In the genomic region with DNA sequence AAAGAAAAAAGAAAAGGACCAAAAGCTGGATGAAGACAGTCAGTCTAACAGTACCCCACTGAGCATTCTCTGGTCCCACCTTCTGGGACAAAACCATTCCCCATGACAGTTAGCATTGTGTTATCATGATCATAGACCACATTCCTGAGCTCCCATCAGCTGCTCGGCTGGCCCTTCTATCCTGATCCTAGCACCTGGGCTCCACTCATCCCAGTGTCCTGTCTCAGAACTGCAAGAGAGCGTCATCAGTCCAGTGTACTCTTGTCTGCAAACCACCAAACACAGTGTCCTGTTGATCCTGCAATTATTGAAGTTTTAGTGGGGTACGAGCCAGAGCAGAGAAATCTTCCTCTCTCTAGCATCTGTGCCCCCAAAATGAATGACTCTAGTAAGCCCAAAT, we compare ENCODE assay signal across 22 cellular contexts. TPM values are rescaled to one million over a fixed set of nuclear protein-coding genes. Genes with fewer than 3 reads are reported as not detected.
A peak's percentile ranks its signal among the peaks of the same experiment; 100 is the strongest.
DNase-seq lines count a peak whose midpoint lies in the region; ATAC-seq and TF ChIP-seq lines count a peak whose summit lies in the region.
"Had no signal": no experiment of that assay in that cellular context is flagged by ENCODE, and none has a peak within 500 bp of the region (broad histone marks: within the 10 kb centered on the region; RNA-seq: fewer than 3 reads in every experiment).

No MANE protein-coding gene starts in this region.

- peak overlapping the region; percentile 40 for H3K27ac Mint-ChIP-seq in activated CD8-positive, alpha-beta T cell treated with anti-CD3 and anti-CD28 coated beads, Interleukin-2, amount 10 ng/mL, durations not matched to agents 7 days and 5 days
- no peak overlapping the region for H3K27ac Mint-ChIP-seq in activated CD8-positive, alpha-beta T cell treated with anti-CD3 and anti-CD28 coated beads for 36 hours

- TF ChIP-seq POLR2A in right lobe of liver (IDR thresholded peaks at IDR 0.05), result no peak

- peaks cover 4% of the 10 kb centered on the region for H3K36me3 Mint-ChIP-seq in activated CD8-positive, alpha-beta T cell treated with anti-CD3 and anti-CD28 coated beads, Interleukin-2, amount 10 ng/mL, durations not matched to agents 7 days and 5 days (ENCODE audit: low read depth)
- H3K36me3 Mint-ChIP-seq in activated CD8-positive, alpha-beta T cell treated with anti-CD3 and anti-CD28 coated beads for 36 hours (ENCODE audit: low read depth), result no peaks in the 10 kb centered on the region
- H3K36me3 Mint-ChIP-seq: CD4-positive, CD25-positive, alpha-beta regulatory T cell had no signal

- no peak overlapping the region for H3K4me3 Mint-ChIP-seq in activated CD8-positive, alpha-beta T cell treated with anti-CD3 and anti-CD28 coated beads, Interleukin-2, amount 10 ng/mL, durations not matched to agents 7 days and 5 days
- H3K4me3 Mint-ChIP-seq in activated CD8-positive, alpha-beta T cell treated with anti-CD3 and anti-CD28 coated beads for 36 hours, result no peak overlapping the region
- H3K4me3 Mint-ChIP-seq: CD4-positive, CD25-positive, alpha-beta regulatory T cell had no signal

- H3K4me1 ChIP-seq in foreskin keratinocyte (no peaks in the 10 kb centered on the region), right lobe of liver (peaks cover 0 to 18% (median 6%) of the 10 kb centered on the region in 4 donors), upper lobe of right lung (no peaks in the 10 kb centered on the region)
- H3K4me1 ChIP-seq: BE2C had no signal

- H3K27me3 ChIP-seq in foreskin keratinocyte (no peaks in the 10 kb centered on the region), right lobe of liver (no peaks in the 10 kb centered on the region), upper lobe of right lung (no peaks in the 10 kb centered on the region)

- 67% methylated on average over 1 of the region's 3 CpGs for WGBS in right lobe of liver (ENCODE audit: insufficient coverage, low coverage, low lambda C conversion rate, missing lambda C conversion rate)

- no peak for TF ChIP-seq CTCF in activated CD8-positive, alpha-beta T cell treated with anti-CD3 and anti-CD28 coated beads for 36 hours (IDR thresholded peaks at IDR 0.05)
- no peak for TF ChIP-seq CTCF in foreskin keratinocyte (conservative IDR thresholded peaks at IDR 0.05)
- peak in 1 of 4 donors; percentile 8 for TF ChIP-seq CTCF in right lobe of liver (IDR thresholded peaks at IDR 0.05)
- TF ChIP-seq CTCF in upper lobe of right lung (IDR thresholded peaks at IDR 0.05), result no peak

- DNase-seq in activated CD8-positive, alpha-beta T cell treated with anti-CD3 and anti-CD28 coated beads, Interleukin-2, amount 10 ng/mL, durations not matched to agents 7 days and 5 days, result no peak
- DNase-seq in activated CD8-positive, alpha-beta T cell treated with anti-CD3 and anti-CD28 coated beads for 36 hours, result no peak
- DNase-seq in foreskin keratinocyte, result no peak
- DNase-seq in right lobe of liver, result no peak
- no peak for DNase-seq in upper lobe of right lung
- DNase-seq in ecto neural progenitor cell (ENCODE audit: low spot score), result no peak
- DNase-seq in retina, result no peak
- DNase-seq: 8988T, BE2C, COR-L47, DMS 273 treated with DMSO at 0.1 percent for 48 hours, DND-41, NCI-H187, NCI-H226, NCI-H524, NCI-H82, OCI-M1, SHP77 had no signal

- H3K9me3 Mint-ChIP-seq in activated CD8-positive, alpha-beta T cell treated with anti-CD3 and anti-CD28 coated beads, Interleukin-2, amount 10 ng/mL, durations not matched to agents 7 days and 5 days (ENCODE audit: insufficient read depth), result no peaks in the 10 kb centered on the region
- no peaks in the 10 kb centered on the region for H3K9me3 Mint-ChIP-seq in activated CD8-positive, alpha-beta T cell treated with anti-CD3 and anti-CD28 coated beads for 36 hours

- no peak overlapping the region for H3K4me3 ChIP-seq in right lobe of liver
- H3K4me3 ChIP-seq in upper lobe of right lung, result no peak overlapping the region

- H3K9me3 ChIP-seq in right lobe of liver (no peaks in the 10 kb centered on the region), upper lobe of right lung (no peaks in the 10 kb centered on the region)
- H3K9me3 ChIP-seq: BE2C had no signal

- CTCF ChIA-PET in activated CD8-positive, alpha-beta T cell treated with anti-CD3 and anti-CD28 coated beads, Interleukin-2, amount 10 ng/mL, durations not matched to agents 7 days and 5 days (lab: Charles Lee), result no interaction called here
- CTCF ChIA-PET in activated CD8-positive, alpha-beta T cell treated with anti-CD3 and anti-CD28 coated beads for 36 hours (lab: Charles Lee), result no interaction called here

- H3K27me3 Mint-ChIP-seq in activated CD8-positive, alpha-beta T cell treated with anti-CD3 and anti-CD28 coated beads, Interleukin-2, amount 10 ng/mL, durations not matched to agents 7 days and 5 days (ENCODE audit: low read depth), result peaks cover 17% of the 10 kb centered on the region
- H3K27me3 Mint-ChIP-seq in activated CD8-positive, alpha-beta T cell treated with anti-CD3 and anti-CD28 coated beads for 36 hours, result peaks cover 9% of the 10 kb centered on the region
- H3K27me3 Mint-ChIP-seq: CD4-positive, CD25-positive, alpha-beta regulatory T cell had no signal

- POLR2A ChIA-PET in activated CD8-positive, alpha-beta T cell treated with anti-CD3 and anti-CD28 coated beads, Interleukin-2, amount 10 ng/mL, durations not matched to agents 7 days and 5 days (lab: Charles Lee), result no interaction called here
- POLR2A ChIA-PET in activated CD8-positive, alpha-beta T cell treated with anti-CD3 and anti-CD28 coated beads for 36 hours (lab: Charles Lee), result no interaction called here

- H3K27ac ChIP-seq in foreskin keratinocyte (no peak overlapping the region), right lobe of liver (no peak overlapping the region), upper lobe of right lung (no peak overlapping the region)
- H3K27ac ChIP-seq: KMS-11 had no signal

- peaks cover 41% of the 10 kb centered on the region for H3K4me1 Mint-ChIP-seq in activated CD8-positive, alpha-beta T cell treated with anti-CD3 and anti-CD28 coated beads, Interleukin-2, amount 10 ng/mL, durations not matched to agents 7 days and 5 days (ENCODE audit: low read depth)
- H3K4me1 Mint-ChIP-seq in activated CD8-positive, alpha-beta T cell treated with anti-CD3 and anti-CD28 coated beads for 36 hours (ENCODE audit: low read depth), result peaks cover 4% of the 10 kb centered on the region

- no peaks in the 10 kb centered on the region for H3K36me3 ChIP-seq in right lobe of liver
- H3K36me3 ChIP-seq in upper lobe of right lung, result no peaks in the 10 kb centered on the region
- H3K36me3 ChIP-seq: BE2C had no signal

- ATAC-seq in activated CD8-positive, alpha-beta T cell treated with anti-CD3 and anti-CD28 coated beads, Interleukin-2, amount 10 ng/mL, durations not matched to agents 7 days and 5 days, result no peak
- ATAC-seq in activated CD8-positive, alpha-beta T cell treated with anti-CD3 and anti-CD28 coated beads for 36 hours, result no peak
- ATAC-seq in foreskin keratinocyte (peak; percentile 52), right lobe of liver (peak; percentile 38 to 74 (median 58)), upper lobe of right lung (peak; percentile 25), GM19463 (IDR thresholded peaks at IDR 0.05; ENCODE audit: unreplicated experiment) (no peak)

- intact Hi-C loops in activated CD8-positive, alpha-beta T cell treated with anti-CD3 and anti-CD28 coated beads for 36 hours (cut with micrococcal nuclease), result no loop called here
- intact Hi-C loops in right lobe of liver (cut with DNase I) (loop anchor here in 1 of 2 donors (10.0 kb wide), 1 partner anchor 100 kb away; no protein-coding TSS in a partner anchor), upper lobe of right lung (cut with DNase I) (no loop called here)

RNA-seq across cellular contexts. Expression of gene TAAR1, which starts 16.0 kb away (rescaled TPM):
- total RNA-seq in activated CD8-positive, alpha-beta T cell treated with anti-CD3 and anti-CD28 coated beads, Interleukin-2, amount 10 ng/mL, durations not matched to agents 7 days and 5 days, result not detected
- total RNA-seq in activated CD8-positive, alpha-beta T cell treated with anti-CD3 and anti-CD28 coated beads for 36 hours, result not detected
- total RNA-seq in foreskin keratinocyte (not detected in 2 replicates), right lobe of liver (not detected), upper lobe of right lung (not detected)
- not detected in 2 replicates for polyA plus RNA-seq in foreskin keratinocyte
- total RNA-seq: CD4-positive, CD25-positive, alpha-beta regulatory T cell; HT-29 had no signal
- polyA plus RNA-seq: CD4-positive, CD25-positive, alpha-beta regulatory T cell had no signal

RNA-seq across cellular contexts. Expression of gene VNN1, which starts 38.9 kb away (rescaled TPM):
- total RNA-seq in activated CD8-positive, alpha-beta T cell treated with anti-CD3 and anti-CD28 coated beads, Interleukin-2, amount 10 ng/mL, durations not matched to agents 7 days and 5 days, result not detected
- not detected for total RNA-seq in activated CD8-positive, alpha-beta T cell treated with anti-CD3 and anti-CD28 coated beads for 36 hours
- total RNA-seq in foreskin keratinocyte (0.54 and 0.67 TPM in 2 replicates), right lobe of liver (100 to 1,000 TPM in 2 of 6 experiments, 10 to 100 TPM in 4; 21.6 to 364 (median 96.0) TPM), upper lobe of right lung (10.1 TPM)
- 0.55 and 0.61 TPM in 2 replicates for polyA plus RNA-seq in foreskin keratinocyte
- total RNA-seq: CD4-positive, CD25-positive, alpha-beta regulatory T cell had no signal

RNA-seq across cellular contexts. Expression of gene TAAR2, which starts 50.9 kb away (rescaled TPM):
- total RNA-seq in activated CD8-positive, alpha-beta T cell treated with anti-CD3 and anti-CD28 coated beads, Interleukin-2, amount 10 ng/mL, durations not matched to agents 7 days and 5 days, result not detected
- total RNA-seq in activated CD8-positive, alpha-beta T cell treated with anti-CD3 and anti-CD28 coated beads for 36 hours, result not detected
- not detected in 2 replicates for total RNA-seq in foreskin keratinocyte
- not detected in 2 replicates for polyA plus RNA-seq in foreskin keratinocyte
- total RNA-seq in right lobe of liver, result not detected
- not detected for total RNA-seq in upper lobe of right lung
- total RNA-seq: CD4-positive, CD25-positive, alpha-beta regulatory T cell; HT-29 had no signal
- polyA plus RNA-seq: CD4-positive, CD25-positive, alpha-beta regulatory T cell had no signal

Comparison
In these comparisons a context has a peak if more than half of its experiments do, and no peak if none do; other contexts are left out.
1. ATAC-seq: peak in foreskin keratinocyte (single experiment), right lobe of liver (4 of 4) and upper lobe of right lung (single experiment); none in activated CD8-positive, alpha-beta T cell treated with anti-CD3 and anti-CD28 coated beads, Interleukin-2, amount 10 ng/mL, durations not matched to agents 7 days and 5 days (single experiment), activated CD8-positive, alpha-beta T cell treated with anti-CD3 and anti-CD28 coated beads for 36 hours (single experiment) and GM19463 (single experiment).